In genomic region chr11:304915-305833, GRCh38 we compare ENCODE assay signal across 8 cellular contexts. TPM values are rescaled to one million over a fixed set of nuclear protein-coding genes. Genes with fewer than 3 reads are reported as not detected.
DNase-seq lines count a peak whose midpoint lies in the region; ATAC-seq and TF ChIP-seq lines count a peak whose summit lies in the region.

No MANE protein-coding gene starts in this region.

- peaks cover 14% of the 10 kb centered on the region for H3K27me3 Mint-ChIP-seq in activated naive CD8-positive, alpha-beta T cell treated with anti-CD3 and anti-CD28 coated beads, Interleukin-2, amount 50 U/mL, for 24 hours

- H3K36me3 Mint-ChIP-seq in activated naive CD8-positive, alpha-beta T cell treated with anti-CD3 and anti-CD28 coated beads, Interleukin-2, amount 50 U/mL, for 24 hours (ENCODE audit: low read depth) = peaks cover 9% of the 10 kb centered on the region

- H3K4me3 ChIP-seq in AG10803 (ENCODE audit: low read length) (no peak overlapping the region), GM12875 (ENCODE audit: low read depth, low read length) (no peak overlapping the region), NT2/D1 (ENCODE audit: insufficient read length, low read depth) (no peak overlapping the region), left ventricle myocardium inferior (no peak overlapping the region)

- DNase-seq in AG10803 (ENCODE audit: low read depth) (peak; percentile 83), NT2/D1 (ENCODE audit: low read depth, low spot score) (peak; percentile 93), left ventricle myocardium inferior (peak; percentile 68), putamen (ENCODE audit: low spot score) (peak; percentile 55)
- DNase-seq in activated naive CD8-positive, alpha-beta T cell treated with anti-CD3 and anti-CD28 coated beads, Interleukin-2, amount 50 U/mL, for 24 hours = peak; percentile 58

- TF ChIP-seq CTCF in AG10803 (conservative IDR thresholded peaks at IDR 0.05; ENCODE audit: low read length) (peak; percentile 80), GM12875 (IDR thresholded peaks at IDR 0.05; ENCODE audit: borderline replicate concordance, insufficient read depth, low read depth, low read length) (peak; percentile 57; the same call in 1 of the 2 replicates), left ventricle myocardium inferior (IDR thresholded peaks at IDR 0.05; ENCODE audit: borderline replicate concordance) (peak; percentile 78)

- H3K4me1 ChIP-seq in NT2/D1 (ENCODE audit: insufficient read depth, insufficient read length) = peaks cover 26% of the 10 kb centered on the region
- H3K4me1 ChIP-seq in left ventricle myocardium inferior = peaks cover 52% of the 10 kb centered on the region

- H3K9ac ChIP-seq in NT2/D1 (ENCODE audit: insufficient read length, low read depth) = no peak overlapping the region

- intact Hi-C loops in left ventricle myocardium inferior (cut with micrococcal nuclease) = no loop called here

- H3K27ac ChIP-seq in left ventricle myocardium inferior (replicated peaks) = peak overlapping the region; percentile 93

- ATAC-seq in activated naive CD8-positive, alpha-beta T cell treated with anti-CD3 and anti-CD28 coated beads, Interleukin-2, amount 50 U/mL, for 24 hours = no peak
- ATAC-seq in GM21390 (IDR thresholded peaks at IDR 0.05; ENCODE audit: unreplicated experiment) (no peak), HG03565 (IDR thresholded peaks at IDR 0.05; ENCODE audit: unreplicated experiment) (no peak)

- no peak overlapping the region for H3K4me3 Mint-ChIP-seq in activated naive CD8-positive, alpha-beta T cell treated with anti-CD3 and anti-CD28 coated beads, Interleukin-2, amount 50 U/mL, for 24 hours

- no peaks in the 10 kb centered on the region for H3K9me3 Mint-ChIP-seq in activated naive CD8-positive, alpha-beta T cell treated with anti-CD3 and anti-CD28 coated beads, Interleukin-2, amount 50 U/mL, for 24 hours

- H3K27ac Mint-ChIP-seq in activated naive CD8-positive, alpha-beta T cell treated with anti-CD3 and anti-CD28 coated beads, Interleukin-2, amount 50 U/mL, for 24 hours = no peak overlapping the region

- H3K36me3 ChIP-seq in NT2/D1 (ENCODE audit: insufficient read depth, insufficient read length, low read length) (no peaks in the 10 kb centered on the region), left ventricle myocardium inferior (no peaks in the 10 kb centered on the region)

- no peaks in the 10 kb centered on the region for H3K9me3 ChIP-seq in NT2/D1 (ENCODE audit: insufficient read depth, low read length)
- no peaks in the 10 kb centered on the region for H3K9me3 ChIP-seq in left ventricle myocardium inferior (replicated peaks)

- no peaks in the 10 kb centered on the region for H3K27me3 ChIP-seq in NT2/D1 (ENCODE audit: insufficient read depth, insufficient read length)
- H3K27me3 ChIP-seq in left ventricle myocardium inferior (ENCODE audit: low read depth) = peaks cover 38% of the 10 kb centered on the region

- peaks cover 47% of the 10 kb centered on the region for H3K4me1 Mint-ChIP-seq in activated naive CD8-positive, alpha-beta T cell treated with anti-CD3 and anti-CD28 coated beads, Interleukin-2, amount 50 U/mL, for 24 hours

RNA-seq across cellular contexts. Expression of gene IFITM2, which starts 2.4 kb away (rescaled TPM):
- total RNA-seq in left ventricle myocardium inferior = 160 TPM

RNA-seq across cellular contexts. Expression of gene IFITM5, which starts 5.8 kb away (rescaled TPM):
- not detected for total RNA-seq in left ventricle myocardium inferior

RNA-seq across cellular contexts. Expression of gene IFITM1, which starts 8.7 kb away (rescaled TPM):
- total RNA-seq in left ventricle myocardium inferior = 83.5 TPM

RNA-seq across cellular contexts. Expression of gene IFITM3, which starts 15.5 kb away (rescaled TPM):
- 259 TPM for total RNA-seq in left ventricle myocardium inferior

RNA-seq across cellular contexts. Expression of gene PGGHG, which starts 16.2 kb away (rescaled TPM):
- total RNA-seq in left ventricle myocardium inferior = 7.2 TPM
